ENCODE assay signal across 12 cellular contexts in genomic region chr18:7889515-7889914, GRCh38.
DNase-seq lines count a peak whose midpoint lies in the region; ATAC-seq and TF ChIP-seq lines count a peak whose summit lies in the region.
"Had no signal": no experiment of that assay in that cellular context is flagged by ENCODE, and none has a peak within 500 bp of the region (broad histone marks: within the 10 kb centered on the region; RNA-seq: fewer than 3 reads in every experiment).

No MANE protein-coding gene starts in this region.

- no peak overlapping the region for H3K4me3 ChIP-seq in heart right ventricle
- H3K4me3 ChIP-seq: BLaER1 treated with 17β-estradiol and CSF1 and Interleukin-3, amounts not matched to agents 10 nM and 100 nM; GM12878 had no signal

- WGBS in heart right ventricle, 2 donors = 94% methylated on average over 3 of the region's 3 CpGs

- H3K9me3 ChIP-seq in heart right ventricle = no peaks in the 10 kb centered on the region
- H3K9me3 ChIP-seq: BLaER1 treated with 17β-estradiol and CSF1 and Interleukin-3, amounts not matched to agents 10 nM and 100 nM had no signal

- H3K36me3 ChIP-seq in heart right ventricle = peaks cover 0 to 19% (median 0%) of the 10 kb centered on the region in 9 donors
- H3K36me3 ChIP-seq: BLaER1 treated with 17β-estradiol and CSF1 and Interleukin-3, amounts not matched to agents 10 nM and 100 nM had no signal

- no peak for TF ChIP-seq CTCF in foreskin keratinocyte (conservative IDR thresholded peaks at IDR 0.05)
- no peak for TF ChIP-seq CTCF in heart right ventricle (IDR thresholded peaks at IDR 0.05)

- H3K4me1 ChIP-seq in foreskin keratinocyte (no peaks in the 10 kb centered on the region), heart right ventricle (peaks cover 0 to 42% (median 10%) of the 10 kb centered on the region in 9 donors)

- intact Hi-C loops in heart right ventricle (cut with DNase I) = loop anchor here in 1 of 10 donors (10.0 kb wide), 1 partner anchor 325 kb away; the partner anchor contains the start of gene PTPRM
- intact Hi-C loops in left colon (cut with DNase I, micrococcal nuclease) = no loop called here

- H3K27ac ChIP-seq in foreskin keratinocyte = no peak overlapping the region
- H3K27ac ChIP-seq in heart right ventricle = no peak overlapping the region
- H3K27ac ChIP-seq: BLaER1 treated with 17β-estradiol and CSF1 and Interleukin-3, amounts not matched to agents 10 nM and 100 nM had no signal

- DNase-seq in NCI-H2171 treated with DMSO at 0.1 percent for 48 hours (lab: John Stamatoyannopoulos, UW) = peak; percentile 84
- no peak for DNase-seq in foreskin keratinocyte
- DNase-seq in heart right ventricle = no peak
- DNase-seq in retina = no peak
- no peak for DNase-seq in left colon
- DNase-seq: Calu3; CD4-positive, CD25-positive, alpha-beta regulatory T cell; DMS 273 treated with DMSO at 0.1 percent for 48 hours had no signal

- ATAC-seq in HG03432 (IDR thresholded peaks at IDR 0.05; ENCODE audit: unreplicated experiment) = peak; percentile 52
- ATAC-seq in foreskin keratinocyte = peak; percentile 21
- ATAC-seq in heart right ventricle = no peak
- no peak for ATAC-seq in left colon
- ATAC-seq: GM12878, HCT116 had no signal

- no peaks in the 10 kb centered on the region for H3K27me3 ChIP-seq in foreskin keratinocyte
- H3K27me3 ChIP-seq in heart right ventricle = no peaks in the 10 kb centered on the region
- H3K27me3 ChIP-seq: BLaER1 treated with 17β-estradiol and CSF1 and Interleukin-3, amounts not matched to agents 10 nM and 100 nM had no signal

Comparison
In these comparisons a context has a peak if more than half of its experiments do, and no peak if none do; other contexts are left out.
1. ATAC-seq: peak in HG03432 (single experiment) and foreskin keratinocyte (single experiment); none in heart right ventricle (0 of 8) and left colon (single experiment).